In the genomic region with DNA sequence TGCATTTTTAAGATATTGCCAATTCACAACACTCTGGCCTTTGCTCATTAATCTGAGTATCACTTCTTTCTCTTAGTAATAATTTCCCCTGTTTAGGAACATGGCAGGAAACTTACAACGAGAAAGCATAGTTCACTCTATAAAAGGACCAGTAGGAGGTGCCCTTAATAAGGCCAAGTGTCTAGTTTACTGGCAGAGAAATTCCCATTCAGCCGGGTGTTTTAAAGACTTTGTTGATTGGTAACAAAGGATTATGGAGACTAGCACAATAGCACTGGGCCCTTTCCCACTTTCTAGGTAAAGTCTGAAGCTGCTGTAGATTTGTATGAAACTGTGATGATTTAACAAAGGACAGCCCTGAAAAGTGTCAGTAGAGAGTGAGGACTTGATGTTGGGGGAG, we compare ENCODE assay signal across 14 cellular contexts. TPM values are rescaled to one million over a fixed set of nuclear protein-coding genes. Genes with fewer than 3 reads are reported as not detected.
DNase-seq lines count a peak whose midpoint lies in the region; ATAC-seq and TF ChIP-seq lines count a peak whose summit lies in the region.
"Had no signal": no experiment of that assay in that cellular context is flagged by ENCODE, and none has a peak within 500 bp of the region (broad histone marks: within the 10 kb centered on the region; RNA-seq: fewer than 3 reads in every experiment).

No MANE protein-coding gene starts in this region.

- no peaks in the 10 kb centered on the region for H3K79me2 ChIP-seq in hepatocyte

- H3K4me1 ChIP-seq in A673 (ENCODE audit: insufficient read depth, low read length, poor library complexity, severe bottlenecking), result peaks cover 44% of the 10 kb centered on the region
- H3K4me1 ChIP-seq in hepatocyte (ENCODE audit: insufficient read depth), result peaks cover 13% of the 10 kb centered on the region
- H3K4me1 ChIP-seq: BLaER1, breast epithelium, lower lobe of right lung had no signal

- intact Hi-C loops in A673 (cut with micrococcal nuclease; ENCODE audit: unreplicated experiment), result loop anchor here (1.0 to 10.0 kb wide), 7 partner anchors 44 to 649 kb away; no protein-coding TSS in a partner anchor

- CTCF ChIA-PET in A673 (lab: Charles Lee), result interaction anchor here (1.0 kb wide), 1 partner anchor 44 kb away, joined by 3 read pairs; no protein-coding TSS in a partner anchor

- TF ChIP-seq CTCF in A673 (conservative IDR thresholded peaks at IDR 0.05; ENCODE audit: low read depth, low read length), result peak; percentile 73
- peak; percentile 39 for TF ChIP-seq CTCF in hepatocyte (IDR thresholded peaks at IDR 0.05; ENCODE audit: poor library complexity)

- H3K27me3 ChIP-seq in A673 (replicated peaks; ENCODE audit: insufficient read depth, low read depth, low read length, poor library complexity) (no peaks in the 10 kb centered on the region), hepatocyte (peaks cover 76% of the 10 kb centered on the region)

- peak; percentile 92 for DNase-seq in A673 (ENCODE audit: low spot score)
- DNase-seq in NCI-H774 (lab: John Stamatoyannopoulos, UW), result peak; percentile 1
- DNase-seq in hepatocyte (ENCODE audit: low spot score), result peak; percentile 18
- no peak for DNase-seq in DMS114 treated with DMSO at 0.1 percent for 48 hours (lab: John Stamatoyannopoulos, UW; ENCODE audit: unreplicated experiment)
- DNase-seq in SHP77 treated with DMSO at 0.1 percent for 48 hours (lab: John Stamatoyannopoulos, UW), result no peak
- DNase-seq: activated CD8-positive, alpha-beta memory T cell treated with anti-CD3 and anti-CD28 coated beads, Interleukin-2, amount 10 ng/mL, durations not matched to agents 7 days and 5 days; lower lobe of right lung; NCI-H2029 treated with DMSO at 0.1 percent for 48 hours; sigmoid colon had no signal

- no TSS peak for BruUV-seq in A673 (replicated peaks; lab: Mats Ljungman, UMichigan)

- no peaks in the 10 kb centered on the region for H4K20me1 ChIP-seq in hepatocyte (ENCODE audit: insufficient read depth, poor library complexity, severe bottlenecking)
- H4K20me1 ChIP-seq: BLaER1 had no signal

- H3K4me3 ChIP-seq in A673 (ENCODE audit: low read depth, low read length, poor library complexity, severe bottlenecking) (peak overlapping the region; percentile 96), hepatocyte (no peak overlapping the region)
- H3K4me3 ChIP-seq: BLaER1, breast epithelium, lower lobe of right lung, sigmoid colon had no signal

- POLR2A ChIA-PET in A673 (lab: Charles Lee; ENCODE audit: low non-redundant PET), result no interaction called here

- no peak overlapping the region for H3K4me2 ChIP-seq in hepatocyte
- H3K4me2 ChIP-seq: BLaER1 had no signal

- H3K36me3 ChIP-seq in A673 (ENCODE audit: insufficient read depth, low read length, poor library complexity, severe bottlenecking) (peaks cover 4% of the 10 kb centered on the region), hepatocyte (replicated peaks; ENCODE audit: insufficient read depth, low read depth) (no peaks in the 10 kb centered on the region)
- H3K36me3 ChIP-seq: BLaER1, breast epithelium, lower lobe of right lung, sigmoid colon had no signal

- ATAC-seq in GM19463 (IDR thresholded peaks at IDR 0.05; ENCODE audit: unreplicated experiment) (peak; percentile 37), HG03139 (IDR thresholded peaks at IDR 0.05; ENCODE audit: unreplicated experiment) (no peak), GM18873 (IDR thresholded peaks at IDR 0.05; ENCODE audit: low FRiP score, unreplicated experiment) (no peak)
- ATAC-seq: activated CD8-positive, alpha-beta memory T cell treated with anti-CD3 and anti-CD28 coated beads, Interleukin-2, amount 10 ng/mL, durations not matched to agents 7 days and 5 days had no signal

- H3K9me2 ChIP-seq in hepatocyte (replicated peaks; ENCODE audit: insufficient read depth), result no peaks in the 10 kb centered on the region

- H2AFZ ChIP-seq in hepatocyte, result no peak overlapping the region

- H3K9me3 ChIP-seq in A673 (ENCODE audit: low read depth, low read length, poor library complexity, severe bottlenecking), result no peaks in the 10 kb centered on the region
- H3K9me3 ChIP-seq in hepatocyte (ENCODE audit: low read depth), result no peaks in the 10 kb centered on the region
- H3K9me3 ChIP-seq: breast epithelium, lower lobe of right lung, sigmoid colon had no signal

- H3K27ac ChIP-seq in A673 (ENCODE audit: low read depth, low read length, poor library complexity, severe bottlenecking), result peak overlapping the region; percentile 90
- H3K27ac ChIP-seq in hepatocyte, result no peak overlapping the region
- H3K27ac ChIP-seq: BLaER1, breast epithelium, lower lobe of right lung, sigmoid colon had no signal

- 18% methylated on average over 2 of the region's 2 CpGs for WGBS in hepatocyte (ENCODE audit: low lambda C conversion rate, missing lambda C conversion rate)

RNA-seq across cellular contexts. Expression of gene DCC, which starts 3.1 kb away (rescaled TPM):
- 93.0 and 99.5 TPM in 2 replicates for total RNA-seq in A673 (2021)
- total RNA-seq in hepatocyte, result 1.8 and 3.5 TPM in 2 replicates
- 0.52 and 1.0 TPM in 2 replicates for polyA plus RNA-seq in hepatocyte
- total RNA-seq: activated CD8-positive, alpha-beta memory T cell treated with anti-CD3 and anti-CD28 coated beads, Interleukin-2, amount 10 ng/mL, durations not matched to agents 7 days and 5 days had no signal

Comparison
In these comparisons a context has a peak if more than half of its experiments do, and no peak if none do; other contexts are left out.
1. DNase-seq: peak in A673 (single experiment), NCI-H774 (single experiment) and hepatocyte (single experiment); none in DMS114 treated with DMSO at 0.1 percent for 48 hours (single experiment) and SHP77 treated with DMSO at 0.1 percent for 48 hours (single experiment).
2. RNA of gene DCC, which starts 3.1 kb away (total RNA-seq): 93.0 to 99.5 TPM in A673; 1.8 to 3.5 TPM in hepatocyte; every median in the first group is over 10 times any median in the second.